Comparison of ENCODE assay signal across 14 cellular contexts in the genomic region with DNA sequence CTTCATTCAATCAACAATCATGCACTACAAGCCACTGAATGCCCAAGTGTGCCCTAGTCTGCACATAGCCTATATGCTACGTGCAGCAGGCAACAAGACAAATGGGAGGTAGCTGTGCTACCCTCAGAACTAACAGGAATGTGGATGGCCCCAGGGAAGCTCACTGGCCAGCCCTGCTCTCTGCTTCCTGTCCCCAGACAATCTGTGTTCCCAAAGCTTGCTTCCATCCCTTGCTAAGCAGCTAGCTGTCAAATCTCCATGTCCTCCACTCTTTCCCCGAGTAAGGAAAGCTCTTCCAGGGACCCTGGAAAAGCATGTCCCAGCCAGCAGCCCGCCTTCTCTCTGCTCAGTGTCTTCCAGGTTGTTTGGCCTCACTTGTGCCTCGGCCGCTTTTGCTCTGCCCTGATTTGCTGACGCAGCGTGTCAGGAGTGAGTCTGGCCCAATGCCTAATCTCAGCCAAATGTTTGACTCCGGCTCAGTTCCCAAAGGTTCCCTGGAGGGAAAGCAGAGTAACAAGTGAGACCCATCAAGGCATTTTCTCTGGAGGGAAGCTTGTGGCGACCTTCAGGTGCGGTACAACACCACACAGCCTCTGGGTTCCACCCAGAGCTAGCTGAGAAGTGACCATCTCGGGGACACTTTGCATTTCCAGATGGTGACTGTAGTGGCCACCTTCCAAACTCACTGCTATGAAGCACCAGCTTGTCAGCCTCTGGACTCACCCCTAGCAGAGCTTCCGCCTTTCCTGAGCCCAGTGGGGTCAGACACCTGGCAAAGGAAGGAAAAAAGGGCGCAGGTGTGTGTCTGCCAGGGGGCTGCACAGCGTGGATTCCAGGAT.
DNase-seq lines count a peak whose midpoint lies in the region; ATAC-seq and TF ChIP-seq lines count a peak whose summit lies in the region.
"Had no signal": no experiment of that assay in that cellular context is flagged by ENCODE, and none has a peak within 500 bp of the region (broad histone marks: within the 10 kb centered on the region; RNA-seq: fewer than 3 reads in every experiment).

No MANE protein-coding gene starts in this region.

- no peak overlapping the region for H2AK5ac ChIP-seq in H9 (ENCODE audit: insufficient read length, low read length)

- intact Hi-C loops in breast epithelium (cut with DNase I; ENCODE audit: low total_unique reads) = no loop called here
- intact Hi-C loops in left lung (cut with DNase I) = no loop called here
- intact Hi-C loops in Calu3 (cut with micrococcal nuclease; ENCODE audit: unreplicated experiment) = no loop called here

- H3K27ac ChIP-seq in H9 (ENCODE audit: insufficient read length, low read depth, low read length) = no peak overlapping the region
- H3K27ac ChIP-seq in breast epithelium = peak overlapping the region; percentile 50 to 86
- H3K27ac ChIP-seq in left lung = no peak overlapping the region
- no peak overlapping the region for H3K27ac ChIP-seq in smooth muscle cell (ENCODE audit: low read depth)

- TF ChIP-seq POLR2A in breast epithelium (IDR thresholded peaks at IDR 0.05) = no peak

- no peak overlapping the region for H2BK15ac ChIP-seq in H9 (ENCODE audit: low read depth, low read length)

- H2BK12ac ChIP-seq in H9 (ENCODE audit: insufficient read length, low read depth, low read length) = no peak overlapping the region

- H3K9ac ChIP-seq in H9 (ENCODE audit: extremely low read depth, insufficient read length, low read length) = no peak overlapping the region
- H3K9ac ChIP-seq in smooth muscle cell (ENCODE audit: low read depth) = no peak overlapping the region

- H2BK5ac ChIP-seq in H9 (ENCODE audit: insufficient read length, low read length) = no peak overlapping the region

- no peak overlapping the region for H3K23ac ChIP-seq in H9 (ENCODE audit: insufficient read length, low read depth, low read length)

- H3K56ac ChIP-seq in H9 (ENCODE audit: insufficient read length, low read depth, low read length) = no peak overlapping the region

- DNase-seq in H9 (peak; percentile 28), breast epithelium (ENCODE audit: low spot score in 2 of 2) (peak; percentile 44 to 63), left lung (no peak), smooth muscle cell (lab: John Stamatoyannopoulos, UW; ENCODE audit: unreplicated experiment) (no peak), retina (no peak), Calu3 (no peak)
- DNase-seq in stimulated activated CD4-positive, alpha-beta T cell treated with anti-CD3 and anti-CD28 coated beads, Interleukin-2, amount 100 ng/mL, for 48 hours = no peak
- DNase-seq: activated CD4-positive, alpha-beta T cell treated with anti-CD3 and anti-CD28 coated beads for 36 hours; activated naive CD4-positive, alpha-beta T cell; DMS53; naive thymus-derived CD4-positive, alpha-beta T cell; NCI-H524 treated with DMSO at 0.1 percent for 48 hours; stimulated activated CD4-positive, alpha-beta T cell treated with anti-CD3 and anti-CD28 coated beads, Interleukin-1b, Interleukin-23, amount 100 ng/mL, for 48 hours had no signal

- H4K91ac ChIP-seq in H9 (ENCODE audit: insufficient read length, low read depth, low read length) = no peak overlapping the region

- H3K4ac ChIP-seq in H9 (ENCODE audit: low read depth, low read length) = no peak overlapping the region

- no peaks in the 10 kb centered on the region for H3K79me1 ChIP-seq in H9 (ENCODE audit: insufficient read depth, low read depth, low read length, poor library complexity, severe bottlenecking)

- H3K36me3 Mint-ChIP-seq in H9 (ENCODE audit: insufficient read depth in 1 of 3, low read depth in 3 of 3) (no peaks in the 10 kb centered on the region; a peak in 1 of 7 replicates), Calu3 (ENCODE audit: insufficient read depth, unreplicated experiment) (no peaks in the 10 kb centered on the region)
- H3K36me3 Mint-ChIP-seq: naive thymus-derived CD4-positive, alpha-beta T cell had no signal

- H3K4me3 ChIP-seq in breast epithelium = no peak overlapping the region
- H3K4me3 ChIP-seq in left lung = no peak overlapping the region
- no peak overlapping the region for H3K4me3 ChIP-seq in smooth muscle cell

- H3K4me2 ChIP-seq in H9 (ENCODE audit: insufficient read depth, insufficient read length, low read length) = no peak overlapping the region
- H3K4me2 ChIP-seq in smooth muscle cell = no peak overlapping the region

- H2AFZ ChIP-seq in H9 (ENCODE audit: low read length) = no peak overlapping the region
- H2AFZ ChIP-seq in smooth muscle cell (ENCODE audit: low read depth) = peak overlapping the region; percentile 41

- CTCF ChIA-PET in Calu3 (lab: Charles Lee) = no interaction called here

- H3K27me3 ChIP-seq in H9 (ENCODE audit: insufficient read depth, low read length) (no peaks in the 10 kb centered on the region), breast epithelium (no peaks in the 10 kb centered on the region), left lung (no peaks in the 10 kb centered on the region), smooth muscle cell (ENCODE audit: low read depth) (no peaks in the 10 kb centered on the region)

- no peaks in the 10 kb centered on the region for H3F3A ChIP-seq in smooth muscle cell (ENCODE audit: low read depth)

- H3K4me3 Mint-ChIP-seq in H9 = no peak overlapping the region
- H3K4me3 Mint-ChIP-seq in Calu3 (ENCODE audit: low read depth, unreplicated experiment) = no peak overlapping the region
- H3K4me3 Mint-ChIP-seq: activated CD4-positive, alpha-beta T cell treated with anti-CD3 and anti-CD28 coated beads for 36 hours; naive thymus-derived CD4-positive, alpha-beta T cell had no signal

- no peak overlapping the region for H2BK20ac ChIP-seq in H9 (ENCODE audit: low read depth, low read length, poor library complexity, severe bottlenecking)

- BruUV-seq in Calu3 (replicated peaks; lab: Mats Ljungman, UMichigan) = no TSS peak

- WGBS in H9 (ENCODE audit: extremely low coverage, insufficient read length, low lambda C conversion rate) = no CpG with 5 or more reads among the region's 14 CpGs
- 73% methylated on average over 14 of the region's 14 CpGs for WGBS in smooth muscle cell (ENCODE audit: low lambda C conversion rate)

- H4K5ac ChIP-seq in H9 (ENCODE audit: insufficient read length, low read depth, low read length) = no peak overlapping the region

- H3K9me3 Mint-ChIP-seq in H9 (no peaks in the 10 kb centered on the region; a peak in 1 of 5 replicates), Calu3 (ENCODE audit: low read depth, unreplicated experiment) (no peaks in the 10 kb centered on the region)
- H3K9me3 Mint-ChIP-seq: naive thymus-derived CD4-positive, alpha-beta T cell had no signal

- 0 out of 7 replicates have a peak overlapping the region, but pooled peaks of 1 of the 3 experiments have one; percentile 9 for H3K27ac Mint-ChIP-seq in H9
- H3K27ac Mint-ChIP-seq in Calu3 (ENCODE audit: unreplicated experiment) = no peak overlapping the region
- H3K27ac Mint-ChIP-seq: activated CD4-positive, alpha-beta T cell treated with anti-CD3 and anti-CD28 coated beads for 36 hours; naive thymus-derived CD4-positive, alpha-beta T cell had no signal

- H4K20me1 ChIP-seq in H9 (ENCODE audit: control insufficient read depth, insufficient read depth, insufficient read length) (no peaks in the 10 kb centered on the region), smooth muscle cell (ENCODE audit: low read depth) (no peaks in the 10 kb centered on the region)

- no peaks in the 10 kb centered on the region for H3K79me2 ChIP-seq in H9 (ENCODE audit: insufficient read depth, low read length)
- H3K79me2 ChIP-seq in smooth muscle cell (ENCODE audit: low read depth) = no peaks in the 10 kb centered on the region

- no peak overlapping the region for H3K14ac ChIP-seq in H9 (ENCODE audit: insufficient read depth, low read length)

- H3K4me1 ChIP-seq in H9 (ENCODE audit: insufficient read depth, low read length) = no peaks in the 10 kb centered on the region; the same call in 1 of the 2 replicates
- peaks cover 0 to 4% of the 10 kb centered on the region in 2 donors for H3K4me1 ChIP-seq in breast epithelium
- peaks cover 4 to 25% of the 10 kb centered on the region in 2 donors for H3K4me1 ChIP-seq in left lung
- peaks cover 6% of the 10 kb centered on the region for H3K4me1 ChIP-seq in smooth muscle cell (ENCODE audit: low read depth)

- H3K23me2 ChIP-seq in H9 (ENCODE audit: insufficient read length, low read depth, low read length, poor library complexity, severe bottlenecking) = no peaks in the 10 kb centered on the region

- H4K8ac ChIP-seq in H9 (replicated peaks; ENCODE audit: insufficient read length, low read depth, low read length) = no peak overlapping the region

- no peak overlapping the region for H3T11ph ChIP-seq in H9 (ENCODE audit: low read length)

- ATAC-seq in left lung (peak; percentile 67), GM18517 (IDR thresholded peaks at IDR 0.05; ENCODE audit: unreplicated experiment) (no peak)
- ATAC-seq: activated CD4-positive, alpha-beta T cell treated with anti-CD3 and anti-CD28 coated beads for 36 hours; naive thymus-derived CD4-positive, alpha-beta T cell had no signal

- no peaks in the 10 kb centered on the region for H3K36me3 ChIP-seq in breast epithelium
- H3K36me3 ChIP-seq in left lung = no peaks in the 10 kb centered on the region
- H3K36me3 ChIP-seq in smooth muscle cell (ENCODE audit: low read depth) = no peaks in the 10 kb centered on the region

- TF ChIP-seq CTCF in H9 (conservative IDR thresholded peaks at IDR 0.05) (no peak), breast epithelium (IDR thresholded peaks at IDR 0.05) (no peak), left lung (IDR thresholded peaks at IDR 0.05) (no peak), smooth muscle cell (IDR thresholded peaks at IDR 0.05; ENCODE audit: borderline replicate concordance, insufficient read depth, poor library complexity, severe bottlenecking) (no peak), Calu3 (IDR thresholded peaks at IDR 0.05; ENCODE audit: unreplicated experiment) (no peak)

- no peaks in the 10 kb centered on the region for H3K9me3 ChIP-seq in H9 (ENCODE audit: control insufficient read depth, low read depth, low read length)
- H3K9me3 ChIP-seq in breast epithelium = no peaks in the 10 kb centered on the region
- H3K9me3 ChIP-seq in left lung = no peaks in the 10 kb centered on the region
- H3K9me3 ChIP-seq in smooth muscle cell (replicated peaks; ENCODE audit: low read depth) = no peaks in the 10 kb centered on the region

- no peak overlapping the region for H2BK120ac ChIP-seq in H9 (ENCODE audit: low read depth, low read length, poor library complexity, severe bottlenecking)

- H3K4me1 Mint-ChIP-seq in H9 (peaks cover 40 to 43% of the 10 kb centered on the region in 2 experiments), Calu3 (ENCODE audit: low read depth, unreplicated experiment) (no peaks in the 10 kb centered on the region)
- H3K4me1 Mint-ChIP-seq: activated CD4-positive, alpha-beta T cell treated with anti-CD3 and anti-CD28 coated beads for 36 hours had no signal

- no peak overlapping the region for H3K18ac ChIP-seq in H9 (ENCODE audit: insufficient read length, low read depth, low read length)

- H3K27me3 Mint-ChIP-seq in H9 (ENCODE audit: low read depth) = no peaks in the 10 kb centered on the region; the same call in none of the 2 replicates
- H3K27me3 Mint-ChIP-seq in Calu3 (ENCODE audit: unreplicated experiment) = peaks cover 15% of the 10 kb centered on the region
- H3K27me3 Mint-ChIP-seq: activated CD4-positive, alpha-beta T cell treated with anti-CD3 and anti-CD28 coated beads for 36 hours; naive thymus-derived CD4-positive, alpha-beta T cell had no signal

Comparison
In these comparisons a context has a peak if more than half of its experiments do, and no peak if none do; other contexts are left out.
1. DNase-seq: peak in H9 (single experiment) and breast epithelium (2 of 2); none in left lung (0 of 2), smooth muscle cell (single experiment), retina (single experiment), Calu3 (single experiment) and stimulated activated CD4-positive, alpha-beta T cell treated with anti-CD3 and anti-CD28 coated beads, Interleukin-2, amount 100 ng/mL, for 48 hours (0 of 2).
2. H3K27ac ChIP-seq: peak in breast epithelium (2 of 2); none in H9 (single experiment), left lung (0 of 2) and smooth muscle cell (single experiment).